In genomic region chr17:62565817-62566216, GRCh38 we compare ENCODE assay signal across 15 cellular contexts.
DNase-seq lines count a peak whose midpoint lies in the region; FAIRE-seq and TF ChIP-seq lines count a peak whose summit lies in the region.
"Had no signal": no experiment of that assay in that cellular context is flagged by ENCODE, and none has a peak within 500 bp of the region (broad histone marks: within the 10 kb centered on the region; RNA-seq: fewer than 3 reads in every experiment).

No MANE protein-coding gene starts in this region.

- H3K36me3 ChIP-seq in BJ (ENCODE audit: control insufficient read depth, insufficient read depth, low read length) (no peaks in the 10 kb centered on the region; the same call in 1 of the 2 replicates), astrocyte (ENCODE audit: insufficient read depth, low read length) (peaks cover 6% of the 10 kb centered on the region), keratinocyte (ENCODE audit: control insufficient read depth in 2 of 2, extremely low read depth in 1 of 2, insufficient read depth in 2 of 2, low read length in 2 of 2) (peaks cover 4 to 15% of the 10 kb centered on the region in 2 experiments)

- H4K20me1 ChIP-seq in astrocyte (ENCODE audit: insufficient read depth, low read length) (no peaks in the 10 kb centered on the region), keratinocyte (ENCODE audit: control insufficient read depth, extremely low read depth, insufficient read depth, low read length) (no peaks in the 10 kb centered on the region)

- FAIRE-seq in astrocyte (lab: Jason Lieb, UNC), result peak; percentile 59
- FAIRE-seq in keratinocyte (lab: Jason Lieb, UNC), result peak; percentile 79

- CTCF ChIA-PET in BJ (lab: Yijun Ruan, JAX), result interaction anchor here (0.6 kb wide), 5 partner anchors 11 to 837 kb away, joined by 3 to 6 read pairs (median 4); no protein-coding TSS in a partner anchor

- peak overlapping the region; percentile 70 for H3K27ac ChIP-seq in astrocyte (ENCODE audit: low read depth, low read length)
- peak overlapping the region; percentile 67 for H3K27ac ChIP-seq in keratinocyte (ENCODE audit: control insufficient read depth, insufficient read depth, low read length)
- H3K27ac ChIP-seq: ascending aorta had no signal

- H3K9me3 ChIP-seq in astrocyte (ENCODE audit: insufficient read depth, low read depth, low read length) (no peaks in the 10 kb centered on the region), keratinocyte (ENCODE audit: control insufficient read depth, low read depth, low read length) (peaks cover 2% of the 10 kb centered on the region)
- H3K9me3 ChIP-seq: ascending aorta had no signal

- H3K9ac ChIP-seq in astrocyte (ENCODE audit: low read length), result peak overlapping the region; percentile 20
- no peak overlapping the region for H3K9ac ChIP-seq in keratinocyte (ENCODE audit: control insufficient read depth, extremely low read depth, insufficient read depth, low read length)

- POLR2A ChIA-PET in BJ (lab: Charles Lee), result interaction anchor here (1.0 kb wide), 1 partner anchor 49 kb away, joined by 14 read pairs; no protein-coding TSS in a partner anchor

- peaks cover 13% of the 10 kb centered on the region for H3K4me1 Mint-ChIP-seq in astrocyte (ENCODE audit: low read depth, unreplicated experiment)
- H3K4me1 Mint-ChIP-seq: endodermal cell had no signal

- no peak overlapping the region for H2AFZ ChIP-seq in astrocyte (ENCODE audit: low read depth, low read length)
- H2AFZ ChIP-seq in keratinocyte (ENCODE audit: control insufficient read depth, low read length), result no peak overlapping the region

- no peak overlapping the region for H3K4me3 Mint-ChIP-seq in astrocyte (ENCODE audit: unreplicated experiment)
- H3K4me3 Mint-ChIP-seq: CD8-positive, alpha-beta memory T cell; endodermal cell had no signal

- DNase-seq in BJ (ENCODE audit: low read depth), result peak; percentile 45
- peak; percentile 94 for DNase-seq in HT1080 (ENCODE audit: low read depth)
- DNase-seq in astrocyte (ENCODE audit: low read depth), result peak; percentile 80
- peak; percentile 28 for DNase-seq in keratinocyte (ENCODE audit: low read depth, low spot score)
- DNase-seq in NCI-H2029 (lab: John Stamatoyannopoulos, UW), result no peak
- DNase-seq in globus pallidus (ENCODE audit: low spot score), result no peak
- DNase-seq in stimulated activated CD4-positive, alpha-beta T cell treated with anti-CD3 and anti-CD28 coated beads, Interleukin-2, amount 100 ng/mL, for 48 hours, result no peak
- DNase-seq in head of caudate nucleus, result no peak
- DNase-seq: CD8-positive, alpha-beta memory T cell; endodermal cell; MM.1S; NCI-H446; retina; substantia nigra had no signal

- H3K27ac Mint-ChIP-seq in astrocyte (ENCODE audit: unreplicated experiment), result peak overlapping the region; percentile 63
- H3K27ac Mint-ChIP-seq: endodermal cell had no signal

- H3K4me2 ChIP-seq in astrocyte (ENCODE audit: low read length) (peak overlapping the region; percentile 55), keratinocyte (ENCODE audit: control insufficient read depth, extremely low read depth, insufficient read depth, low read depth, low read length) (peak overlapping the region; percentile 66)

- no peaks in the 10 kb centered on the region for H3K9me1 ChIP-seq in keratinocyte (ENCODE audit: control insufficient read depth, extremely low read depth, insufficient read depth, low read length)

- H3K9me3 Mint-ChIP-seq in astrocyte (ENCODE audit: unreplicated experiment), result no peaks in the 10 kb centered on the region
- H3K9me3 Mint-ChIP-seq: CD8-positive, alpha-beta memory T cell; endodermal cell had no signal

- peaks cover 8% of the 10 kb centered on the region for H3K79me2 ChIP-seq in astrocyte (ENCODE audit: insufficient read depth, low read length)
- H3K79me2 ChIP-seq in keratinocyte (ENCODE audit: control insufficient read depth, insufficient read depth, low read length), result peaks cover 3% of the 10 kb centered on the region

- H3K4me1 ChIP-seq in astrocyte (ENCODE audit: insufficient read depth, low read length), result peaks cover 18% of the 10 kb centered on the region
- H3K4me1 ChIP-seq in keratinocyte (ENCODE audit: control insufficient read depth, extremely low read depth, insufficient read depth, low read length), result peaks cover 24% of the 10 kb centered on the region
- H3K4me1 ChIP-seq: ascending aorta had no signal

- H3K27me3 Mint-ChIP-seq in astrocyte (ENCODE audit: low read depth, unreplicated experiment), result no peaks in the 10 kb centered on the region
- H3K27me3 Mint-ChIP-seq: CD8-positive, alpha-beta memory T cell had no signal

- intact Hi-C loops in head of caudate nucleus (cut with DNase I), result no loop called here

- dilution Hi-C loops in keratinocyte (cut with MboI; ENCODE audit: extremely low pct_ligation_motif_present, low sequenced_read_pairs), result no loop called here

- no peaks in the 10 kb centered on the region for H3K27me3 ChIP-seq in BJ (ENCODE audit: control insufficient read depth, insufficient read depth, low read length)
- no peaks in the 10 kb centered on the region for H3K27me3 ChIP-seq in astrocyte (ENCODE audit: insufficient read depth, low read length)
- no peaks in the 10 kb centered on the region for H3K27me3 ChIP-seq in keratinocyte (ENCODE audit: control insufficient read depth, extremely low read depth, insufficient read depth, low read length)
- H3K27me3 ChIP-seq: ascending aorta had no signal

- H3K4me3 ChIP-seq in BJ (ENCODE audit: low read depth, low read length) (no peak overlapping the region), astrocyte (ENCODE audit: insufficient read depth, low read depth, low read length) (no peak overlapping the region), keratinocyte (ENCODE audit: control insufficient read depth in 2 of 3, extremely low read depth in 1 of 3, insufficient read depth in 2 of 3, low read depth in 1 of 3, low read length in 3 of 3) (peak overlapping the region in 1 of 3 experiments; percentile 34)
- H3K4me3 ChIP-seq: ascending aorta had no signal

- H3K36me3 Mint-ChIP-seq in astrocyte (ENCODE audit: low read depth, unreplicated experiment), result peaks cover 26% of the 10 kb centered on the region

- no peak for TF ChIP-seq CTCF in BJ (IDR thresholded peaks at IDR 0.05; ENCODE audit: insufficient read depth, low read depth, low read length)
- no peak for TF ChIP-seq CTCF in astrocyte (IDR thresholded peaks at IDR 0.05; ENCODE audit: insufficient read depth, low read depth, low read length)
- TF ChIP-seq CTCF in keratinocyte (optimal IDR thresholded peaks at IDR 0.05 in 1 of 3, IDR thresholded peaks at IDR 0.05 in 1 of 3, conservative IDR thresholded peaks at IDR 0.05 in 1 of 3; ENCODE audit: extremely low read depth in 1 of 3, insufficient read depth in 2 of 3, low read length in 3 of 3), result no peak

Comparison
In these comparisons a context has a peak if more than half of its experiments do, and no peak if none do; other contexts are left out.
1. DNase-seq: peak in BJ (single experiment), HT1080 (single experiment), astrocyte (single experiment) and keratinocyte (single experiment); none in NCI-H2029 (single experiment), globus pallidus (single experiment), stimulated activated CD4-positive, alpha-beta T cell treated with anti-CD3 and anti-CD28 coated beads, Interleukin-2, amount 100 ng/mL, for 48 hours (0 of 2) and head of caudate nucleus (0 of 42).